ENCODE assay signal across 1 cellular context in genomic region chr3:46509661-46510187, GRCh38.
TF ChIP-seq lines count a peak whose summit lies in the region.

No MANE protein-coding gene starts in this region.

TF ChIP-seq in H1, 55 proteins besides CTCF, POLR2A, EP300 and RAD21:
- no peak for TF ChIP-seq RFX5 (IDR thresholded peaks at IDR 0.05; ENCODE audit: borderline replicate concordance, low read depth, low read length)
- TF ChIP-seq RXRA (IDR thresholded peaks at IDR 0.05; ENCODE audit: insufficient read depth, low read depth, low read length) = no peak
- no peak for TF ChIP-seq MAFK (IDR thresholded peaks at IDR 0.05; ENCODE audit: low read depth, low read length)
- no peak for TF ChIP-seq TCF12 (IDR thresholded peaks at IDR 0.05; ENCODE audit: low read depth, low read length)
- TF ChIP-seq NRF1 (IDR thresholded peaks at IDR 0.05; ENCODE audit: low read depth, low read length) = no peak
- no peak for TF ChIP-seq BRCA1 (IDR thresholded peaks at IDR 0.05; ENCODE audit: low read depth, low read length)
- no peak for TF ChIP-seq HDAC2 (IDR thresholded peaks at IDR 0.05; ENCODE audit: borderline replicate concordance in 1 of 2, low read depth in 2 of 2, low read length in 2 of 2)
TF ChIP-seq in H1: peak in this region for 0.
